Comparison of ENCODE assay signal across 8 cellular contexts in genomic region chr9:128688501-128689292, GRCh38.
DNase-seq lines count a peak whose midpoint lies in the region; ATAC-seq and TF ChIP-seq lines count a peak whose summit lies in the region.

Gene SET, plus strand, starts transcription at chr9:128689222. Its CDS starts 361 bp downstream, at chr9:128689583.

- TF ChIP-seq POLR2A in GM19193 (IDR thresholded peaks at IDR 0.05; ENCODE audit: extremely low read depth, insufficient read depth, insufficient read length) = peak; percentile 81

- TF ChIP-seq CTCF in AG10803 (conservative IDR thresholded peaks at IDR 0.05; ENCODE audit: low read length) = no peak

- DNase-seq in AG10803 (ENCODE audit: low read depth) (peak; percentile 91), NCI-H524 (lab: John Stamatoyannopoulos, UW) (peak; percentile 92 to 95)
- peak; percentile 94 for DNase-seq in activated CD4-positive, alpha-beta T cell treated with anti-CD3 and anti-CD28 coated beads for 48 hours
- DNase-seq in stimulated activated CD4-positive, alpha-beta T cell treated with anti-CD3 and anti-CD28 coated beads, Interleukin-1b, Interleukin-23, amount 100 ng/mL, for 4 hours (ENCODE audit: low read depth in 2 of 2) = peak; percentile 87 to 97

- H3K27ac ChIP-seq in cingulate gyrus (ENCODE audit: low read depth, low read length) = peak within 1 kb of the TSS; percentile 88
- H3K27ac ChIP-seq in layer of hippocampus (ENCODE audit: low read depth, low read length) = peak within 1 kb of the TSS; percentile 95

- H3K27me3 ChIP-seq in layer of hippocampus (ENCODE audit: control insufficient read depth, insufficient read depth, low read length) = no peaks in the 10 kb centered on the region

- H3K4me3 ChIP-seq in AG10803 (ENCODE audit: low read length) = peak within 1 kb of the TSS; percentile 62

- peak; percentile 70 for ATAC-seq in HG03442 (IDR thresholded peaks at IDR 0.05; ENCODE audit: unreplicated experiment)

Comparison
In these comparisons a context has a peak if more than half of its experiments do, and no peak if none do; other contexts are left out.
1. Peak in every context shown above with its lines: DNase-seq, ATAC-seq, H3K4me3 ChIP-seq and H3K27ac ChIP-seq.